Comparison of ENCODE assay signal across 18 cellular contexts in genomic region chr14:54577494-54577893, GRCh38.
"Had no signal": no experiment of that assay in that cellular context is flagged by ENCODE, and none has a peak within 500 bp of the region (broad histone marks: within the 10 kb centered on the region; RNA-seq: fewer than 3 reads in every experiment).

No MANE protein-coding gene starts in this region.

- ATAC-seq: activated CD8-positive, alpha-beta T cell treated with anti-CD3 and anti-CD28 coated beads for 36 hours; body of pancreas; stimulated activated naive B cell treated with anti-CD40 and anti-IgM and Interleukin-4, amounts not matched to agents 10 μg/mL and 1 μg/mL and 100 μg/mL, for 72 hours; T-helper 17 cell had no signal

- H3K27me3 ChIP-seq: body of pancreas, colonic mucosa, esophagus squamous epithelium had no signal

- DNase-seq: activated CD8-positive, alpha-beta memory T cell treated with anti-CD3 and anti-CD28 coated beads, Interleukin-2, amount 50 U/mL, for 48 hours; activated CD8-positive, alpha-beta T cell treated with anti-CD3 and anti-CD28 coated beads for 36 hours; activated gamma-delta T cell treated with Interleukin-2 at 50 U/mL for 16 hours; activated T-cell treated with anti-CD3 and anti-CD28 coated beads, Interleukin-2, amount 50 U/mL, for 72 hours; amniotic stem cell; body of pancreas; caudate nucleus; colonic mucosa; esophagus squamous epithelium; glutamatergic neuron; kidney glomerular epithelial cell; stimulated activated CD4-positive, alpha-beta T cell treated with anti-CD3 and anti-CD28 coated beads, Interleukin-12 subunit alpha, Interleukin-12 subunit beta, amount 100 ng/mL, for 4 hours; stimulated activated CD4-positive, alpha-beta T cell treated with anti-CD3 and anti-CD28 coated beads, Interleukin-2, amount 100 ng/mL, for 24 hours; stimulated activated naive B cell treated with anti-CD40 and anti-IgM and Interleukin-4, amounts not matched to agents 10 μg/mL and 1 μg/mL and 100 μg/mL, for 72 hours; T-helper 17 cell; WERI-Rb-1 had no signal

- H3K36me3 ChIP-seq: colonic mucosa, esophagus squamous epithelium had no signal

- H3K4me1 ChIP-seq: body of pancreas, colonic mucosa had no signal

- H3K9me3 ChIP-seq: body of pancreas, colonic mucosa had no signal

- H3K4me3 Mint-ChIP-seq: activated CD8-positive, alpha-beta T cell treated with anti-CD3 and anti-CD28 coated beads for 36 hours; activated naive CD8-positive, alpha-beta T cell; activated T-cell treated with anti-CD3 and anti-CD28 coated beads, Interleukin-2, amount 50 U/mL, for 72 hours; neural crest cell; stimulated activated naive B cell treated with anti-CD40 and anti-IgM and Interleukin-4, amounts not matched to agents 10 μg/mL and 1 μg/mL and 100 μg/mL, for 72 hours had no signal

- H3K27ac Mint-ChIP-seq: activated CD8-positive, alpha-beta T cell treated with anti-CD3 and anti-CD28 coated beads for 36 hours; activated naive CD8-positive, alpha-beta T cell; activated T-cell treated with anti-CD3 and anti-CD28 coated beads, Interleukin-2, amount 50 U/mL, for 72 hours; stimulated activated naive B cell treated with anti-CD40 and anti-IgM and Interleukin-4, amounts not matched to agents 10 μg/mL and 1 μg/mL and 100 μg/mL, for 72 hours; T-helper 17 cell had no signal

- H3K4me3 ChIP-seq: body of pancreas, colonic mucosa, esophagus squamous epithelium had no signal

- H3K27ac ChIP-seq: body of pancreas, colonic mucosa, WERI-Rb-1 had no signal

- H3K27me3 Mint-ChIP-seq: stimulated activated naive B cell treated with anti-CD40 and anti-IgM and Interleukin-4, amounts not matched to agents 10 μg/mL and 1 μg/mL and 100 μg/mL, for 72 hours had no signal
